In genomic region chr4:24470681-24471622, GRCh38 we compare ENCODE assay signal across 8 cellular contexts.
DNase-seq lines count a peak whose midpoint lies in the region; ATAC-seq and TF ChIP-seq lines count a peak whose summit lies in the region.

No MANE protein-coding gene starts in this region.

- TF ChIP-seq CTCF in CD8-positive, alpha-beta T cell (IDR thresholded peaks at IDR 0.05), result no peak
- TF ChIP-seq CTCF in activated B cell treated with CpG ODN at 0.5 μM for 24 hours (IDR thresholded peaks at IDR 0.05), result no peak

- peaks cover 14% of the 10 kb centered on the region for H3K4me1 ChIP-seq in CD8-positive, alpha-beta T cell (ENCODE audit: insufficient read depth, low read length)
- H3K4me1 ChIP-seq in effector memory CD4-positive, alpha-beta T cell (ENCODE audit: control insufficient read depth, insufficient read depth, low read length, poor library complexity, severe bottlenecking), result peaks cover 26% of the 10 kb centered on the region
- H3K4me1 ChIP-seq in mesendoderm (ENCODE audit: control insufficient read depth, low read depth, low read length) (no peaks in the 10 kb centered on the region), subcutaneous abdominal adipose tissue (ENCODE audit: control insufficient read depth in 5 of 5, insufficient read depth in 5 of 5, low read length in 5 of 5) (peaks cover 0 to 40% (median 37%) of the 10 kb centered on the region in 5 donors)

- ATAC-seq in CD8-positive, alpha-beta T cell, result no peak
- ATAC-seq in HG02884 (IDR thresholded peaks at IDR 0.05; ENCODE audit: unreplicated experiment) (peak; percentile 24), activated B cell treated with CpG ODN at 0.5 μM for 24 hours (ENCODE audit: low read depth) (no peak), HG02852 (IDR thresholded peaks at IDR 0.05; ENCODE audit: unreplicated experiment) (no peak)

- POLR2A ChIA-PET in CD8-positive, alpha-beta T cell (lab: Charles Lee), result no interaction called here
- POLR2A ChIA-PET in activated B cell treated with CpG ODN at 0.5 μM for 24 hours (lab: Charles Lee), result no interaction called here

- H3K9me3 Mint-ChIP-seq in CD8-positive, alpha-beta T cell, result no peaks in the 10 kb centered on the region
- H3K9me3 Mint-ChIP-seq in activated B cell treated with CpG ODN at 0.5 μM for 24 hours, result no peaks in the 10 kb centered on the region

- H3K9me3 ChIP-seq in CD8-positive, alpha-beta T cell (ENCODE audit: low read length), result no peaks in the 10 kb centered on the region
- H3K9me3 ChIP-seq in effector memory CD4-positive, alpha-beta T cell (ENCODE audit: control insufficient read depth, low read length), result no peaks in the 10 kb centered on the region
- H3K9me3 ChIP-seq in subcutaneous abdominal adipose tissue (ENCODE audit: control insufficient read depth in 5 of 5, low read length in 5 of 5), result no peaks in the 10 kb centered on the region

- peaks cover 4% of the 10 kb centered on the region for H3K36me3 Mint-ChIP-seq in CD8-positive, alpha-beta T cell
- H3K36me3 Mint-ChIP-seq in activated B cell treated with CpG ODN at 0.5 μM for 24 hours (ENCODE audit: low read depth), result no peaks in the 10 kb centered on the region

- no peak overlapping the region for H3K23ac ChIP-seq in mesendoderm (ENCODE audit: low read length)

- WGBS in mesendoderm (ENCODE audit: extremely low coverage, insufficient coverage, low lambda C conversion rate), result no CpG with 5 or more reads among the region's 90 CpGs

- no peak overlapping the region for H2AK5ac ChIP-seq in mesendoderm (ENCODE audit: low read length)

- H3K27ac ChIP-seq in CD8-positive, alpha-beta T cell (ENCODE audit: low read depth, low read length), result no peak overlapping the region
- H3K27ac ChIP-seq in effector memory CD4-positive, alpha-beta T cell (ENCODE audit: insufficient read depth, low read length, poor library complexity, severe bottlenecking), result no peak overlapping the region
- peak overlapping the region; percentile 14 for H3K27ac ChIP-seq in mesendoderm (ENCODE audit: low read depth, low read length)
- H3K27ac ChIP-seq in subcutaneous abdominal adipose tissue (ENCODE audit: low read depth, low read length), result no peak overlapping the region

- peaks cover 63% of the 10 kb centered on the region for H3K27me3 Mint-ChIP-seq in CD8-positive, alpha-beta T cell (ENCODE audit: low read depth)
- peaks cover 53% of the 10 kb centered on the region for H3K27me3 Mint-ChIP-seq in activated B cell treated with CpG ODN at 0.5 μM for 24 hours

- DNase-seq in CD8-positive, alpha-beta T cell, result peak in 1 of 7 experiments; percentile 4
- DNase-seq in activated B cell treated with CpG ODN at 0.5 μM for 24 hours (peak; percentile 21), mesendoderm (peak; percentile 79), OCI-M2 (lab: John Stamatoyannopoulos, UW; ENCODE audit: unreplicated experiment) (no peak)
- no peak for DNase-seq in effector memory CD4-positive, alpha-beta T cell

- H3K18ac ChIP-seq in mesendoderm (ENCODE audit: low read length), result peak overlapping the region; percentile 77

- CTCF ChIA-PET in CD8-positive, alpha-beta T cell (lab: Charles Lee), result no interaction called here
- CTCF ChIA-PET in activated B cell treated with CpG ODN at 0.5 μM for 24 hours (lab: Charles Lee), result no interaction called here

- H3K79me2 ChIP-seq in mesendoderm (ENCODE audit: control insufficient read depth, insufficient read depth, low read length), result no peaks in the 10 kb centered on the region

- H3K56ac ChIP-seq in mesendoderm (ENCODE audit: low read length), result peak overlapping the region; percentile 83

- H3K4me2 ChIP-seq in mesendoderm (ENCODE audit: low read length), result peak overlapping the region; percentile 98

- H2BK15ac ChIP-seq in mesendoderm (replicated peaks; ENCODE audit: low read depth), result no peak overlapping the region

- no peak overlapping the region for H4K5ac ChIP-seq in mesendoderm (ENCODE audit: low read length)

- intact Hi-C loops in CD8-positive, alpha-beta T cell (cut with DNase I, micrococcal nuclease), result loop anchor here in 1 of 2 experiments (5.0 kb wide), 1 partner anchor 116 kb away; no protein-coding TSS in a partner anchor
- intact Hi-C loops in activated B cell treated with CpG ODN at 0.5 μM for 24 hours (cut with micrococcal nuclease), result no loop called here

- H3K9ac ChIP-seq in mesendoderm (ENCODE audit: low read length), result peak overlapping the region; percentile 47
- peak overlapping the region in 1 of 5 donors; percentile 13 for H3K9ac ChIP-seq in subcutaneous abdominal adipose tissue (ENCODE audit: low read length in 5 of 5)

- H2BK120ac ChIP-seq in mesendoderm (ENCODE audit: low read depth, low read length), result no peak overlapping the region

- H3K36me3 ChIP-seq in CD8-positive, alpha-beta T cell (ENCODE audit: insufficient read depth, low read length), result no peaks in the 10 kb centered on the region
- no peaks in the 10 kb centered on the region for H3K36me3 ChIP-seq in effector memory CD4-positive, alpha-beta T cell (ENCODE audit: control insufficient read depth, insufficient read depth, low read length)
- no peaks in the 10 kb centered on the region for H3K36me3 ChIP-seq in mesendoderm (ENCODE audit: control insufficient read depth, insufficient read depth, low read length)
- no peaks in the 10 kb centered on the region for H3K36me3 ChIP-seq in subcutaneous abdominal adipose tissue (ENCODE audit: control insufficient read depth in 5 of 5, insufficient read depth in 5 of 5, low read length in 5 of 5)

- H2BK5ac ChIP-seq in mesendoderm (ENCODE audit: low read length), result no peak overlapping the region

- no peak overlapping the region for H3K27ac Mint-ChIP-seq in CD8-positive, alpha-beta T cell
- H3K27ac Mint-ChIP-seq in activated B cell treated with CpG ODN at 0.5 μM for 24 hours, result no peak overlapping the region

- no peak overlapping the region for H4K8ac ChIP-seq in mesendoderm (ENCODE audit: low read depth, low read length)

- H3K27me3 ChIP-seq in CD8-positive, alpha-beta T cell (ENCODE audit: insufficient read depth, low read length), result peaks cover 2% of the 10 kb centered on the region
- H3K27me3 ChIP-seq in effector memory CD4-positive, alpha-beta T cell (replicated peaks; ENCODE audit: control insufficient read depth, insufficient read depth, low read length, poor library complexity, severe bottlenecking), result peaks cover 20% of the 10 kb centered on the region
- H3K27me3 ChIP-seq in mesendoderm (ENCODE audit: insufficient read depth, low read length, poor library complexity) (no peaks in the 10 kb centered on the region), subcutaneous abdominal adipose tissue (ENCODE audit: control insufficient read depth in 5 of 5, insufficient read depth in 4 of 5, low read length in 5 of 5) (peaks cover 10 to 27% (median 21%) of the 10 kb centered on the region in 5 donors)

- peak overlapping the region; percentile 94 for H3K4me3 Mint-ChIP-seq in CD8-positive, alpha-beta T cell
- H3K4me3 Mint-ChIP-seq in activated B cell treated with CpG ODN at 0.5 μM for 24 hours, result peak overlapping the region; percentile 93

- H3K4me1 Mint-ChIP-seq in CD8-positive, alpha-beta T cell (ENCODE audit: low read depth), result peaks cover 33% of the 10 kb centered on the region
- H3K4me1 Mint-ChIP-seq in activated B cell treated with CpG ODN at 0.5 μM for 24 hours, result peaks cover 35% of the 10 kb centered on the region

- H3K4me3 ChIP-seq in CD8-positive, alpha-beta T cell (ENCODE audit: low read depth, low read length), result peak overlapping the region; percentile 43
- peak overlapping the region; percentile 64 for H3K4me3 ChIP-seq in effector memory CD4-positive, alpha-beta T cell (ENCODE audit: insufficient read depth, low read depth, low read length, poor library complexity, severe bottlenecking)
- peak overlapping the region; percentile 27 for H3K4me3 ChIP-seq in mesendoderm (ENCODE audit: low read length)
- peak overlapping the region; percentile 53 to 71 (median 63) for H3K4me3 ChIP-seq in subcutaneous abdominal adipose tissue (ENCODE audit: low read depth in 1 of 5, low read length in 5 of 5)

- H3K4ac ChIP-seq in mesendoderm (ENCODE audit: low read depth, low read length), result peak overlapping the region; percentile 39

- H3K79me1 ChIP-seq in mesendoderm (ENCODE audit: low read length), result no peaks in the 10 kb centered on the region

Comparison
In these comparisons a context has a peak if more than half of its experiments do, and no peak if none do; other contexts are left out.
1. DNase-seq: peak in activated B cell treated with CpG ODN at 0.5 μM for 24 hours (single experiment) and mesendoderm (single experiment); none in effector memory CD4-positive, alpha-beta T cell (0 of 3) and OCI-M2 (single experiment).
2. Peak in every context shown above with its lines, with median percentiles within 50 percentile points of each other: H3K4me3 ChIP-seq.